8 cellular contexts compared by ENCODE assay signal in the genomic region with DNA sequence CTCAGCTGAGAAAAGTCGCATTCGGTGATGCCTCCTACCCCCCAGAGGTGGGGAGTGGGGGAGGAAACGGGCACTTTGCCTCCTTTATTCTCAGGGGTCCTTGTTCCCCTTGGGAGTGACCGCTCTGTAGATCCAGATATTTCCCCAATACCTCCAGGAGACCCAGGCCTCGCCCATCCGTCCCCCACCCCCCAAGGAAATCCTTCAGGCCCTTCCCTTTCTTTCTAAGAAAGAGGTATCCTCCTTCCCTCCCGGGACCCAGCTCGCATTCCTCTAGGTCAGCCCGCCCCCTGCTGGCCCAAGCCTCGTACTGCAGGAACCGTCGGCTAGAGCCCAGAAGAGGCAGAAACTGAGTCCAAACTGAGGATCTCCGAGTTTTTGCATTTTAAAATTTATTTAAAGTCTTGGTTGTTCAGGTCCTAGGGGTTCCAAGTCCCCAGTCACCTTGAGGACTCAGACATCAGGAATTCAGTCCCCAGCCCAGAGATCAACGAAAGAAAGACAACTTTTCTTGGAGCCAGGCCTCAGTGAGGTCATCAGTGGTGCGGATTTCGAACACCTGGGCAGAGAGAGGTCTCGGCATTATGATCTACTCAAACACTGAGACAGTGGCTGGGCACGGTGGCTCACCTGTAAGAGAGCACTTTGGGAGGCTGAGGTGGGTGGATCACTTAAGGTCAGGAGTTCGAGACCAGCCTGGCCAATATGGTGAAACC. TPM values are rescaled to one million over a fixed set of nuclear protein-coding genes. Genes with fewer than 3 reads are reported as not detected.
DNase-seq lines count a peak whose midpoint lies in the region; ATAC-seq and TF ChIP-seq lines count a peak whose summit lies in the region.

No MANE protein-coding gene starts in this region.

- H4K20me1 ChIP-seq in DND-41 (ENCODE audit: insufficient read depth, low read length) = peaks cover 37% of the 10 kb centered on the region

- H3K4me2 ChIP-seq in DND-41 (ENCODE audit: insufficient read depth, low read length) (no peak overlapping the region), parathyroid adenoma (ENCODE audit: low read length) (no peak overlapping the region)

- CTCF ChIA-PET in activated naive CD4-positive, alpha-beta T cell treated with anti-CD3 and anti-CD28 coated beads, Interleukin-2, amount 10 ng/mL, durations not matched to agents 7 days and 5 days (lab: Charles Lee) = interaction anchor here (0.9 to 2.6 kb wide), 10 partner anchors 14 to 218 kb away, joined by 3 to 15 read pairs (median 3); partner anchors contain the start of genes NCCRP1 and SAMD4B

- ATAC-seq in DND-41 (ENCODE audit: insufficient read depth, low read depth) (peak; percentile 72), SK-N-SH treated with all-trans-retinoic acid at 6 μM for 48 hours (peak; percentile 89), upper lobe of left lung (ENCODE audit: low FRiP score in 2 of 2) (peak; percentile 84 to 92), GM18909 (IDR thresholded peaks at IDR 0.05; ENCODE audit: poor library complexity, unreplicated experiment) (no peak)

- peak overlapping the region; percentile 66 for H3K27ac Mint-ChIP-seq in activated naive CD4-positive, alpha-beta T cell treated with anti-CD3 and anti-CD28 coated beads, Interleukin-2, amount 10 ng/mL, durations not matched to agents 7 days and 5 days
- H3K27ac Mint-ChIP-seq in glutamatergic neuron (ENCODE audit: unreplicated experiment) = no peak overlapping the region

- H3K4me1 ChIP-seq in DND-41 (ENCODE audit: insufficient read depth, low read length) (peaks cover 5% of the 10 kb centered on the region), parathyroid adenoma (no peaks in the 10 kb centered on the region), upper lobe of left lung (peaks cover 0 to 21% (median 12%) of the 10 kb centered on the region in 4 donors)

- H2AFZ ChIP-seq in DND-41 (ENCODE audit: low read depth, low read length) = no peak overlapping the region
- H2AFZ ChIP-seq in parathyroid adenoma = peak overlapping the region; percentile 10

- H3K36me3 ChIP-seq in DND-41 (ENCODE audit: insufficient read depth, low read length) (peaks cover 61% of the 10 kb centered on the region), parathyroid adenoma (ENCODE audit: control insufficient read depth, insufficient read depth, low read length) (no peaks in the 10 kb centered on the region), upper lobe of left lung (peaks cover 0 to 38% (median 7%) of the 10 kb centered on the region in 4 donors)

- H3K79me2 ChIP-seq in DND-41 (ENCODE audit: insufficient read depth, low read length) (peaks cover 35% of the 10 kb centered on the region), parathyroid adenoma (no peaks in the 10 kb centered on the region)

- peaks cover 45% of the 10 kb centered on the region for H3K4me1 Mint-ChIP-seq in activated naive CD4-positive, alpha-beta T cell treated with anti-CD3 and anti-CD28 coated beads, Interleukin-2, amount 10 ng/mL, durations not matched to agents 7 days and 5 days
- peaks cover 12% of the 10 kb centered on the region for H3K4me1 Mint-ChIP-seq in glutamatergic neuron (ENCODE audit: low read depth, unreplicated experiment)

- WGBS in upper lobe of left lung, 2 donors = 30 to 31% methylated on average over 19 of the region's 19 CpGs

- peaks cover 50% of the 10 kb centered on the region for H3K36me3 Mint-ChIP-seq in activated naive CD4-positive, alpha-beta T cell treated with anti-CD3 and anti-CD28 coated beads, Interleukin-2, amount 10 ng/mL, durations not matched to agents 7 days and 5 days
- no peaks in the 10 kb centered on the region for H3K36me3 Mint-ChIP-seq in glutamatergic neuron (ENCODE audit: unreplicated experiment)

- no peak overlapping the region for H3K4me3 Mint-ChIP-seq in activated naive CD4-positive, alpha-beta T cell treated with anti-CD3 and anti-CD28 coated beads, Interleukin-2, amount 10 ng/mL, durations not matched to agents 7 days and 5 days
- peak overlapping the region; percentile 38 for H3K4me3 Mint-ChIP-seq in glutamatergic neuron (ENCODE audit: unreplicated experiment)

- TF ChIP-seq EP300 in upper lobe of left lung (IDR thresholded peaks at IDR 0.05) = no peak

- H3K27me3 Mint-ChIP-seq in activated naive CD4-positive, alpha-beta T cell treated with anti-CD3 and anti-CD28 coated beads, Interleukin-2, amount 10 ng/mL, durations not matched to agents 7 days and 5 days = no peaks in the 10 kb centered on the region
- peaks cover 2% of the 10 kb centered on the region for H3K27me3 Mint-ChIP-seq in glutamatergic neuron (ENCODE audit: unreplicated experiment)

- H3K9me3 ChIP-seq in DND-41 (ENCODE audit: insufficient read depth, low read length, severe bottlenecking) = no peaks in the 10 kb centered on the region
- no peaks in the 10 kb centered on the region for H3K9me3 ChIP-seq in parathyroid adenoma (ENCODE audit: control insufficient read depth, low read length)
- H3K9me3 ChIP-seq in upper lobe of left lung = no peaks in the 10 kb centered on the region

- H3K4me3 ChIP-seq in DND-41 (ENCODE audit: low read depth in 1 of 2, low read length in 2 of 2) (no peak overlapping the region), parathyroid adenoma (ENCODE audit: low read depth, low read length) (no peak overlapping the region), upper lobe of left lung (no peak overlapping the region)

- H3K27me3 ChIP-seq in DND-41 (ENCODE audit: insufficient read depth, low read length, poor library complexity) = no peaks in the 10 kb centered on the region
- no peaks in the 10 kb centered on the region for H3K27me3 ChIP-seq in parathyroid adenoma (ENCODE audit: control insufficient read depth, insufficient read depth, low read length)
- no peaks in the 10 kb centered on the region for H3K27me3 ChIP-seq in upper lobe of left lung

- no peak for TF ChIP-seq POLR2A in upper lobe of left lung (IDR thresholded peaks at IDR 0.05)

- TF ChIP-seq CTCF in DND-41 (IDR thresholded peaks at IDR 0.05; ENCODE audit: borderline replicate concordance, extremely low read depth, low read length, poor library complexity, severe bottlenecking) (peak; percentile 94), glutamatergic neuron (IDR thresholded peaks at IDR 0.05; ENCODE audit: partially characterized antibody, unreplicated experiment) (peak; percentile 99), parathyroid adenoma (IDR thresholded peaks at IDR 0.05) (peak; percentile 99), upper lobe of left lung (IDR thresholded peaks at IDR 0.05) (peak; percentile 82 to 99 (median 90))

- DNase-seq in DND-41 (peak; percentile 80), LoVo (ENCODE audit: low spot score) (peak; percentile 74), glutamatergic neuron (peak; percentile 96), upper lobe of left lung (peak; percentile 87 to 96)
- DNase-seq in activated naive CD4-positive, alpha-beta T cell treated with anti-CD3 and anti-CD28 coated beads, Interleukin-2, amount 10 ng/mL, durations not matched to agents 7 days and 5 days = peak; percentile 86

- H3K27ac ChIP-seq in DND-41 (ENCODE audit: low read length) = 0 out of 2 replicates have a peak overlapping the region, but pooled peaks have one; percentile 7
- H3K27ac ChIP-seq in parathyroid adenoma = no peak overlapping the region
- H3K27ac ChIP-seq in upper lobe of left lung = peak overlapping the region in 2 of 4 donors; percentile 22 to 47

- no peaks in the 10 kb centered on the region for H3K9me3 Mint-ChIP-seq in activated naive CD4-positive, alpha-beta T cell treated with anti-CD3 and anti-CD28 coated beads, Interleukin-2, amount 10 ng/mL, durations not matched to agents 7 days and 5 days
- peaks cover 7% of the 10 kb centered on the region for H3K9me3 Mint-ChIP-seq in glutamatergic neuron (ENCODE audit: unreplicated experiment)

- H3K9ac ChIP-seq in DND-41 (ENCODE audit: low read depth, low read length) (no peak overlapping the region), parathyroid adenoma (no peak overlapping the region)

TF ChIP-seq in SK-N-SH treated with all-trans-retinoic acid at 6 μM for 48 hours, 23 proteins besides CTCF, POLR2A, EP300 and RAD21 (continues in another document):
- TF ChIP-seq, protein P1, sequence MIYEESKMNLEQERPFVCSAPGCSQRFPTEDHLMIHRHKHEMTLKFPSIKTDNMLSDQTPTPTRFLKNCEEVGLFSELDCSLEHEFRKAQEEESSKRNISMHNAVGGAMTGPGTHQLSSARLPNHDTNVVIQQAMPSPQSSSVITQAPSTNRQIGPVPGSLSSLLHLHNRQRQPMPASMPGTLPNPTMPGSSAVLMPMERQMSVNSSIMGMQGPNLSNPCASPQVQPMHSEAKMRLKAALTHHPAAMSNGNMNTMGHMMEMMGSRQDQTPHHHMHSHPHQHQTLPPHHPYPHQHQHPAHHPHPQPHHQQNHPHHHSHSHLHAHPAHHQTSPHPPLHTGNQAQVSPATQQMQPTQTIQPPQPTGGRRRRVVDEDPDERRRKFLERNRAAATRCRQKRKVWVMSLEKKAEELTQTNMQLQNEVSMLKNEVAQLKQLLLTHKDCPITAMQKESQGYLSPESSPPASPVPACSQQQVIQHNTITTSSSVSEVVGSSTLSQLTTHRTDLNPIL (CRISPR knock-in tag; IDR thresholded peaks at IDR 0.05; ENCODE audit: low read depth) = no peak
- TF ChIP-seq PATZ1 (CRISPR knock-in tag; IDR thresholded peaks at IDR 0.05; ENCODE audit: borderline replicate concordance) = no peak
- no peak for TF ChIP-seq ARNTL (CRISPR knock-in tag; IDR thresholded peaks at IDR 0.05; ENCODE audit: borderline replicate concordance, low read depth)

RNA-seq across cellular contexts. Expression of gene LRFN1, which starts 7.5 kb away (rescaled TPM):
- total RNA-seq in glutamatergic neuron (ENCODE audit: unreplicated experiment) (56.3 TPM), upper lobe of left lung (1 to 10 TPM in 5 of 6 donors, under 1 TPM in 1; 0.69 to 5.0 (median 1.8) TPM)

RNA-seq across cellular contexts. Expression of gene GMFG, which starts 7.7 kb away (rescaled TPM):
- total RNA-seq in glutamatergic neuron (ENCODE audit: unreplicated experiment) (1.2 TPM), upper lobe of left lung (100 to 1,000 TPM in 2 of 6 donors, 10 to 100 TPM in 4; 23.0 to 163 (median 75.3) TPM)

RNA-seq across cellular contexts. Expression of gene SAMD4B, which starts 14.1 kb away (rescaled TPM):
- 119 TPM for total RNA-seq in glutamatergic neuron (ENCODE audit: unreplicated experiment)
- total RNA-seq in upper lobe of left lung = 100 to 1,000 TPM in 2 of 6 donors, 10 to 100 TPM in 4; 57.7 to 125 (median 79.3) TPM

RNA-seq across cellular contexts. Expression of gene IFNL1, which starts 31.9 kb away (rescaled TPM):
- total RNA-seq in glutamatergic neuron (ENCODE audit: unreplicated experiment) (not detected), upper lobe of left lung (not detected)

RNA-seq across cellular contexts. Expression of gene IFNL2, which starts 60.0 kb away (rescaled TPM):
- total RNA-seq in glutamatergic neuron (ENCODE audit: unreplicated experiment) (not detected), upper lobe of left lung (not detected)

Comparison
In these comparisons a context has a peak if more than half of its experiments do, and no peak if none do; other contexts are left out.
1. RNA of gene GMFG, which starts 7.7 kb away (total RNA-seq): 23.0 to 163 TPM in upper lobe of left lung; 1.2 TPM in glutamatergic neuron (single experiment); every median in the first group is over 10 times any median in the second.
2. Peak in every context shown above with its lines, with median percentiles within 50 percentile points of each other: DNase-seq and CTCF ChIP-seq.